ENCODE assay signal across 12 cellular contexts in the genomic region with DNA sequence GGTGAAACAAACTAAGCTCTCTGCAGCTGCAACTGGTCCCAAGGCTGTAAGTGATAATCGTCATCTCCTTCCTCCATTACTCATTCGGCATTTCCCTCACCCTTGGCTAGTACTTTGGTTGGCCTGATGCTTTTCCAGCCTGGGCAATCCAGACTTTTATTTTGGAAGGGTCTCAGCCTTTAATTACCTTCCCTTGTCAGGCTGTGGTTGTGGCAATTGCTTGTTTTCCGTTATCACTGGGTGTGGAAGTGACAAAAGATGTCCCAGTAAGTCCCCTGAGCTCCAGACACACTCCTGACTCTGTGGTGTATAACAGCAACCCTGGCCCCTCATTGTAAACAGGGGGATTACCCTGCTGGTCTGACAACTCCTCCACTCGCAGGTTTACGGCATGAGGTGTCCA. TPM values are rescaled to one million over a fixed set of nuclear protein-coding genes. Genes with fewer than 3 reads are reported as not detected.
DNase-seq lines count a peak whose midpoint lies in the region; TF ChIP-seq lines count a peak whose summit lies in the region.
"Had no signal": no experiment of that assay in that cellular context is flagged by ENCODE, and none has a peak within 500 bp of the region (broad histone marks: within the 10 kb centered on the region; RNA-seq: fewer than 3 reads in every experiment).

No MANE protein-coding gene starts in this region.

- peaks cover 15% of the 10 kb centered on the region for H3K4me1 Mint-ChIP-seq in osteocyte (ENCODE audit: unreplicated experiment)

- no peaks in the 10 kb centered on the region for H3K9me3 ChIP-seq in WERI-Rb-1 (ENCODE audit: severe bottlenecking)
- no peaks in the 10 kb centered on the region for H3K9me3 ChIP-seq in iPS-20b (ENCODE audit: insufficient read depth, low read depth, low read length)

- peaks cover 7% of the 10 kb centered on the region for H3K4me1 ChIP-seq in iPS-20b (ENCODE audit: insufficient read depth, low read length)

- no peak overlapping the region for H3K27ac Mint-ChIP-seq in osteocyte (ENCODE audit: unreplicated experiment)
- H3K27ac Mint-ChIP-seq: CD14-positive monocyte had no signal

- H3K9ac ChIP-seq in iPS-20b (ENCODE audit: low read depth, low read length): peak overlapping the region; percentile 39; the same call in 1 of the 2 replicates

- no peak overlapping the region for H3K4me3 ChIP-seq in WERI-Rb-1 (ENCODE audit: low read depth, low read length)
- peak overlapping the region; percentile 2; the same call in 1 of the 2 replicates for H3K4me3 ChIP-seq in iPS-20b (ENCODE audit: low read length)

- H3K36me3 ChIP-seq in WERI-Rb-1 (no peaks in the 10 kb centered on the region), iPS-20b (ENCODE audit: insufficient read depth, low read depth, low read length) (no peaks in the 10 kb centered on the region)

- H3K4me3 Mint-ChIP-seq in osteocyte (ENCODE audit: unreplicated experiment): no peak overlapping the region
- H3K4me3 Mint-ChIP-seq: CD14-positive monocyte; central memory CD8-positive, alpha-beta T cell had no signal

- TF ChIP-seq CTCF in WERI-Rb-1 (IDR thresholded peaks at IDR 0.05; ENCODE audit: low read depth, low read length) (no peak), osteocyte (IDR thresholded peaks at IDR 0.05) (no peak)

- H3K27me3 Mint-ChIP-seq in osteocyte (ENCODE audit: unreplicated experiment): no peaks in the 10 kb centered on the region

- peak overlapping the region; percentile 39; the same call in 1 of the 2 replicates for H3K27ac ChIP-seq in WERI-Rb-1
- no peak overlapping the region for H3K27ac ChIP-seq in iPS-20b (ENCODE audit: low read length)
- H3K27ac ChIP-seq in caudate nucleus (ENCODE audit: low read depth, low read length): no peak overlapping the region

- no peaks in the 10 kb centered on the region for H3K9me3 Mint-ChIP-seq in osteocyte (ENCODE audit: unreplicated experiment)
- H3K9me3 Mint-ChIP-seq: CD14-positive monocyte; central memory CD8-positive, alpha-beta T cell had no signal

- H3K36me3 Mint-ChIP-seq in osteocyte (ENCODE audit: unreplicated experiment): no peaks in the 10 kb centered on the region
- H3K36me3 Mint-ChIP-seq: CD14-positive monocyte had no signal

- DNase-seq in EH (ENCODE audit: low read depth): peak; percentile 56
- DNase-seq in M059J (ENCODE audit: low read depth): peak; percentile 70
- DNase-seq in WERI-Rb-1: peak; percentile 39
- DNase-seq in KG1 (lab: John Stamatoyannopoulos, UW): no peak
- DNase-seq in osteocyte (ENCODE audit: extremely low spot score, unreplicated experiment): no peak
- no peak for DNase-seq in caudate nucleus (lab: John Stamatoyannopoulos, UW)
- DNase-seq in T1000 (lab: John Stamatoyannopoulos, UW): no peak
- DNase-seq: activated CD4-positive, alpha-beta T cell treated with anti-CD3 and anti-CD28 coated beads for 48 hours; occipital lobe had no signal

- H3K27me3 ChIP-seq in WERI-Rb-1 (ENCODE audit: insufficient read depth, low read depth, severe bottlenecking) (no peaks in the 10 kb centered on the region), iPS-20b (ENCODE audit: insufficient read depth, low read length) (no peaks in the 10 kb centered on the region)

RNA-seq across cellular contexts. Expression of a gene that starts 6.3 kb away (rescaled TPM):
- 46.1 and 55.5 TPM in 2 replicates for total RNA-seq in M059J (2014; rRNA removed; shearing (Covaris generic))
- 46.9 and 47.6 TPM in 2 replicates for total RNA-seq in osteocyte

RNA-seq across cellular contexts. Expression of a gene that starts 25.6 kb away (rescaled TPM):
- 76.4 and 97.8 TPM in 2 replicates for total RNA-seq in M059J (2014; rRNA removed; shearing (Covaris generic))
- total RNA-seq in osteocyte: 89.0 and 95.1 TPM in 2 replicates

RNA-seq across cellular contexts. Expression of a gene that starts 53.4 kb away (rescaled TPM):
- 99.0 and 121 TPM in 2 replicates for total RNA-seq in M059J (2014; rRNA removed; shearing (Covaris generic))
- total RNA-seq in osteocyte: 79.3 and 83.8 TPM in 2 replicates

RNA-seq across cellular contexts. Expression of a gene that starts 53.5 kb away (rescaled TPM):
- total RNA-seq in M059J (2014; rRNA removed; shearing (Covaris generic)): 14.0 and 19.7 TPM in 2 replicates
- 15.5 and 19.8 TPM in 2 replicates for total RNA-seq in osteocyte

Comparison
In these comparisons a context has a peak if more than half of its experiments do, and no peak if none do; other contexts are left out.
1. DNase-seq: peak in EH (single experiment), M059J (single experiment) and WERI-Rb-1 (single experiment); none in KG1 (single experiment), osteocyte (single experiment), caudate nucleus (0 of 61) and T1000 (single experiment).